ENCODE assay signal across 18 cellular contexts in genomic region chr13:106691251-106691650, GRCh38.
"Had no signal": no experiment of that assay in that cellular context is flagged by ENCODE, and none has a peak within 500 bp of the region (broad histone marks: within the 10 kb centered on the region; RNA-seq: fewer than 3 reads in every experiment).

No MANE protein-coding gene starts in this region.

- FAIRE-seq: urothelium cell line had no signal

- ATAC-seq: gastroesophageal sphincter; stimulated activated naive CD8-positive, alpha-beta T cell treated with anti-CD3 and anti-CD28 coated beads, Interleukin-15, Interleukin-2, amounts not matched to agents 100 U/mL and 50 U/mL, for 24 hours; T-cell had no signal

- DNase-seq: activated B cell treated with CpG ODN at 0.5 μM for 24 hours; activated CD4-positive, alpha-beta T cell treated with anti-CD3 and anti-CD28 coated beads, Interleukin-2, amount 10 ng/mL, durations not matched to agents 7 days and 5 days; activated CD8-positive, alpha-beta memory T cell treated with anti-CD3 and anti-CD28 coated beads for 24 hours; activated naive CD4-positive, alpha-beta T cell treated with anti-CD3 and anti-CD28 coated beads for 36 hours; caudate nucleus; colonic mucosa; hippocampal formation; sigmoid colon; stimulated activated CD4-positive, alpha-beta T cell treated with anti-CD3 and anti-CD28 coated beads, Interleukin-2, amount 100 ng/mL, for 24 hours; stimulated activated CD8-positive, alpha-beta memory T cell treated with anti-CD3 and anti-CD28 coated beads, Interleukin-4, amount 100 ng/mL, for 48 hours; stimulated activated naive CD8-positive, alpha-beta T cell treated with anti-CD3 and anti-CD28 coated beads, Interleukin-15, Interleukin-2, amounts not matched to agents 100 U/mL and 50 U/mL, for 24 hours; T-cell; testis had no signal

- H3K27me3 Mint-ChIP-seq: activated B cell treated with CpG ODN at 0.5 μM for 24 hours; activated CD4-positive, alpha-beta T cell treated with anti-CD3 and anti-CD28 coated beads, Interleukin-2, amount 10 ng/mL, durations not matched to agents 7 days and 5 days; memory B cell; progenitor cell of endocrine pancreas; T-cell had no signal

- H3K4me3 ChIP-seq: colonic mucosa, gastroesophageal sphincter, sigmoid colon, SK-N-MC, testis had no signal

- H3K4me1 Mint-ChIP-seq: activated B cell treated with CpG ODN at 0.5 μM for 24 hours; activated CD4-positive, alpha-beta T cell treated with anti-CD3 and anti-CD28 coated beads, Interleukin-2, amount 10 ng/mL, durations not matched to agents 7 days and 5 days; memory B cell; T-cell had no signal

- H3K27ac Mint-ChIP-seq: activated B cell treated with CpG ODN at 0.5 μM for 24 hours; activated CD4-positive, alpha-beta T cell treated with anti-CD3 and anti-CD28 coated beads, Interleukin-2, amount 10 ng/mL, durations not matched to agents 7 days and 5 days; activated naive CD4-positive, alpha-beta T cell treated with anti-CD3 and anti-CD28 coated beads for 36 hours; memory B cell; progenitor cell of endocrine pancreas; T-cell had no signal

- H3K27ac ChIP-seq: colonic mucosa, SK-N-MC, testis had no signal

- H3K36me3 ChIP-seq: colonic mucosa, gastroesophageal sphincter, sigmoid colon had no signal

- H3K4me1 ChIP-seq: colonic mucosa, gastroesophageal sphincter, sigmoid colon, testis had no signal

- H3K9me3 Mint-ChIP-seq: activated B cell treated with CpG ODN at 0.5 μM for 24 hours; activated CD4-positive, alpha-beta T cell treated with anti-CD3 and anti-CD28 coated beads, Interleukin-2, amount 10 ng/mL, durations not matched to agents 7 days and 5 days; activated naive CD4-positive, alpha-beta T cell treated with anti-CD3 and anti-CD28 coated beads for 36 hours; memory B cell; T-cell had no signal

- H3K27me3 ChIP-seq: colonic mucosa, gastroesophageal sphincter, sigmoid colon, testis had no signal

- H3K9me3 ChIP-seq: colonic mucosa, gastroesophageal sphincter, sigmoid colon, testis had no signal

- H3K4me3 Mint-ChIP-seq: activated B cell treated with CpG ODN at 0.5 μM for 24 hours; activated CD4-positive, alpha-beta T cell treated with anti-CD3 and anti-CD28 coated beads, Interleukin-2, amount 10 ng/mL, durations not matched to agents 7 days and 5 days; activated naive CD4-positive, alpha-beta T cell treated with anti-CD3 and anti-CD28 coated beads for 36 hours; memory B cell; T-cell had no signal

- H3K36me3 Mint-ChIP-seq: memory B cell, T-cell had no signal
